In the genomic region with DNA sequence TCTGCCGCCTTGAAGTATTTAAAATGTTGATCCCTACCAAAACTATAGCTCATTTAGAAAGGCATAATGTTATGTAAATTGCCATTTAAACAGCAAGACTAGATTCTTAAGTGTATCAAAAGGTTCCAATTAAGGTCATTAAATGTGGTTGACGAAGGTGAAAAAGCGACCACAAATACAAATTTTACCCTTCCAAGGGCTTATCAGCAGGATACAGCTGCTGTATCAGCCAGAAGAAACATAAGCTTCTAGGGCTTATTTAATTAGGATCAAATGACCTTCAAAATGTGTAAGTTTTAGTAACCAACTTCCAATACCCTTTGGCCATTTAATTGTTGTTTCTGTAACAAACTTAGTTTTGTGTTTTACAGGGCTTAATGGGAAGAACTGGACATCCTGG, we compare ENCODE assay signal across 1 cellular context.
TF ChIP-seq lines count a peak whose summit lies in the region.

No MANE protein-coding gene starts in this region.

TF ChIP-seq in HEK293, 187 proteins besides CTCF, POLR2A, EP300 and RAD21 (continued from another document):
- TF ChIP-seq, protein P1, sequence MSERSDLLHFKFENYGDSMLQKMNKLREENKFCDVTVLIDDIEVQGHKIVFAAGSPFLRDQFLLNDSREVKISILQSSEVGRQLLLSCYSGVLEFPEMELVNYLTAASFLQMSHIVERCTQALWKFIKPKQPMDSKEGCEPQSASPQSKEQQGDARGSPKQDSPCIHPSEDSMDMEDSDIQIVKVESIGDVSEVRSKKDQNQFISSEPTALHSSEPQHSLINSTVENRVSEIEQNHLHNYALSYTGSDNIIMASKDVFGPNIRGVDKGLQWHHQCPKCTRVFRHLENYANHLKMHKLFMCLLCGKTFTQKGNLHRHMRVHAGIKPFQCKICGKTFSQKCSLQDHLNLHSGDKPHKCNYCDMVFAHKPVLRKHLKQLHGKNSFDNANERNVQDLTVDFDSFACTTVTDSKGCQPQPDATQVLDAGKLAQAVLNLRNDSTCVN (tag by site-specific recombination; optimal IDR thresholded peaks at IDR 0.05) = no peak
- TF ChIP-seq, protein P2, sequence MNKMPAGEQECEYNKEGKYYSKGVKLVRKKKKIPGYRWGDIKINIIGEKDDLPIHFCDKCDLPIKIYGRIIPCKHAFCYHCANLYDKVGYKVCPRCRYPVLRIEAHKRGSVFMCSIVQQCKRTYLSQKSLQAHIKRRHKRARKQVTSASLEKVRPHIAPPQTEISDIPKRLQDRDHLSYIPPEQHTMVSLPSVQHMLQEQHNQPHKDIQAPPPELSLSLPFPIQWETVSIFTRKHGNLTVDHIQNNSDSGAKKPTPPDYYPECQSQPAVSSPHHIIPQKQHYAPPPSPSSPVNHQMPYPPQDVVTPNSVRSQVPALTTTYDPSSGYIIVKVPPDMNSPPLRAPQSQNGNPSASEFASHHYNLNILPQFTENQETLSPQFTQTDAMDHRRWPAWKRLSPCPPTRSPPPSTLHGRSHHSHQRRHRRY (tag by site-specific recombination; IDR thresholded peaks at IDR 0.05) = no peak
- TF ChIP-seq, protein P3, sequence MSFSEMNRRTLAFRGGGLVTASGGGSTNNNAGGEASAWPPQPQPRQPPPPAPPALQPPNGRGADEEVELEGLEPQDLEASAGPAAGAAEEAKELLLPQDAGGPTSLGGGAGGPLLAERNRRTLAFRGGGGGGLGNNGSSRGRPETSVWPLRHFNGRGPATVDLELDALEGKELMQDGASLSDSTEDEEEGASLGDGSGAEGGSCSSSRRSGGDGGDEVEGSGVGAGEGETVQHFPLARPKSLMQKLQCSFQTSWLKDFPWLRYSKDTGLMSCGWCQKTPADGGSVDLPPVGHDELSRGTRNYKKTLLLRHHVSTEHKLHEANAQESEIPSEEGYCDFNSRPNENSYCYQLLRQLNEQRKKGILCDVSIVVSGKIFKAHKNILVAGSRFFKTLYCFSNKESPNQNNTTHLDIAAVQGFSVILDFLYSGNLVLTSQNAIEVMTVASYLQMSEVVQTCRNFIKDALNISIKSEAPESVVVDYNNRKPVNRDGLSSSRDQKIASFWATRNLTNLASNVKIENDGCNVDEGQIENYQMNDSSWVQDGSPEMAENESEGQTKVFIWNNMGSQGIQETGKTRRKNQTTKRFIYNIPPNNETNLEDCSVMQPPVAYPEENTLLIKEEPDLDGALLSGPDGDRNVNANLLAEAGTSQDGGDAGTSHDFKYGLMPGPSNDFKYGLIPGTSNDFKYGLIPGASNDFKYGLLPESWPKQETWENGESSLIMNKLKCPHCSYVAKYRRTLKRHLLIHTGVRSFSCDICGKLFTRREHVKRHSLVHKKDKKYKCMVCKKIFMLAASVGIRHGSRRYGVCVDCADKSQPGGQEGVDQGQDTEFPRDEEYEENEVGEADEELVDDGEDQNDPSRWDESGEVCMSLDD (tag by site-specific recombination; IDR thresholded peaks at IDR 0.05) = no peak
